ENCODE assay signal across 12 cellular contexts in genomic region chr7:2729043-2729892, GRCh38. TPM values are rescaled to one million over a fixed set of nuclear protein-coding genes. Genes with fewer than 3 reads are reported as not detected.
A peak's percentile ranks its signal among the peaks of the same experiment; 100 is the strongest.
DNase-seq lines count a peak whose midpoint lies in the region; ATAC-seq and TF ChIP-seq lines count a peak whose summit lies in the region.
"Had no signal": no experiment of that assay in that cellular context is flagged by ENCODE, and none has a peak within 500 bp of the region (broad histone marks: within the 10 kb centered on the region; RNA-seq: fewer than 3 reads in every experiment).

No MANE protein-coding gene starts in this region.

- TF ChIP-seq CTCF in left ventricle myocardium inferior (IDR thresholded peaks at IDR 0.05; ENCODE audit: borderline replicate concordance) (no peak), osteocyte (IDR thresholded peaks at IDR 0.05) (no peak), vagina (IDR thresholded peaks at IDR 0.05) (no peak)

- peaks cover 56% of the 10 kb centered on the region for H3K36me3 ChIP-seq in left ventricle myocardium inferior
- peaks cover 0 to 19% of the 10 kb centered on the region in 2 donors for H3K36me3 ChIP-seq in vagina

- peaks cover 21% of the 10 kb centered on the region for H3K4me1 Mint-ChIP-seq in activated T-cell treated with anti-CD3 and anti-CD28 coated beads, Interleukin-2, amount 50 U/mL, for 24 hours (ENCODE audit: low read depth)
- peaks cover 30% of the 10 kb centered on the region for H3K4me1 Mint-ChIP-seq in activated T-cell treated with anti-CD3 and anti-CD28 coated beads, Interleukin-2, amount 50 U/mL, for 72 hours (ENCODE audit: low read depth)
- peaks cover 13% of the 10 kb centered on the region for H3K4me1 Mint-ChIP-seq in osteocyte (ENCODE audit: unreplicated experiment)
- peaks cover 8% of the 10 kb centered on the region for H3K4me1 Mint-ChIP-seq in activated naive CD4-positive, alpha-beta T cell treated with anti-CD3 and anti-CD28 coated beads for 36 hours (ENCODE audit: low read depth)

- intact Hi-C loops in left ventricle myocardium inferior (cut with micrococcal nuclease), result no loop called here
- intact Hi-C loops in vagina (cut with DNase I), result no loop called here
- intact Hi-C loops in activated naive CD4-positive, alpha-beta T cell treated with anti-CD3 and anti-CD28 coated beads for 36 hours (cut with micrococcal nuclease), result loop anchor here (10.0 kb wide), 1 partner anchor 426 kb away; no protein-coding TSS in a partner anchor

- H3K4me1 ChIP-seq in left ventricle myocardium inferior (peaks cover 44% of the 10 kb centered on the region), vagina (peaks cover 17% of the 10 kb centered on the region)
- H3K4me1 ChIP-seq: A549 had no signal

- peak; percentile 16 for DNase-seq in activated T-cell treated with anti-CD3 and anti-CD28 coated beads, Interleukin-2, amount 50 U/mL, for 24 hours
- DNase-seq in activated T-cell treated with anti-CD3 and anti-CD28 coated beads, Interleukin-2, amount 50 U/mL, for 72 hours, result no peak
- DNase-seq in left ventricle myocardium inferior (no peak), osteocyte (ENCODE audit: extremely low spot score, unreplicated experiment) (no peak), vagina (ENCODE audit: extremely low spot score in 2 of 2) (no peak), NCI-H1048 (lab: John Stamatoyannopoulos, UW) (no peak), putamen (ENCODE audit: low spot score) (no peak)
- no peak for DNase-seq in activated naive CD4-positive, alpha-beta T cell treated with anti-CD3 and anti-CD28 coated beads for 36 hours
- DNase-seq: activated T-cell treated with anti-CD3 and anti-CD28 coated beads for 4 hours, cortex of kidney had no signal

- CTCF ChIA-PET in activated naive CD4-positive, alpha-beta T cell treated with anti-CD3 and anti-CD28 coated beads for 36 hours (lab: Charles Lee), result interaction anchor here (1.4 kb wide), 1 partner anchor 10 kb away, joined by 3 read pairs; no protein-coding TSS in a partner anchor

- H3K9me3 ChIP-seq in left ventricle myocardium inferior (replicated peaks) (peaks cover 9% of the 10 kb centered on the region), vagina (no peaks in the 10 kb centered on the region)
- H3K9me3 ChIP-seq: A549 had no signal

- H3K27ac Mint-ChIP-seq in activated T-cell treated with anti-CD3 and anti-CD28 coated beads, Interleukin-2, amount 50 U/mL, for 24 hours, result no peak overlapping the region
- no peak overlapping the region for H3K27ac Mint-ChIP-seq in activated T-cell treated with anti-CD3 and anti-CD28 coated beads, Interleukin-2, amount 50 U/mL, for 72 hours
- H3K27ac Mint-ChIP-seq in osteocyte (ENCODE audit: unreplicated experiment), result peak overlapping the region; percentile 23
- no peak overlapping the region for H3K27ac Mint-ChIP-seq in activated naive CD4-positive, alpha-beta T cell treated with anti-CD3 and anti-CD28 coated beads for 36 hours
- H3K27ac Mint-ChIP-seq: stimulated activated naive CD8-positive, alpha-beta T cell treated with anti-CD3 and anti-CD28 coated beads, Interleukin-15, Interleukin-2, amounts not matched to agents 100 ng/mL and 50 ng/mL, for 24 hours had no signal

- H3K27me3 ChIP-seq in left ventricle myocardium inferior (ENCODE audit: low read depth) (no peaks in the 10 kb centered on the region), vagina (no peaks in the 10 kb centered on the region)

- no peak overlapping the region for H3K4me3 Mint-ChIP-seq in activated T-cell treated with anti-CD3 and anti-CD28 coated beads, Interleukin-2, amount 50 U/mL, for 24 hours
- no peak overlapping the region for H3K4me3 Mint-ChIP-seq in activated T-cell treated with anti-CD3 and anti-CD28 coated beads, Interleukin-2, amount 50 U/mL, for 72 hours
- no peak overlapping the region for H3K4me3 Mint-ChIP-seq in osteocyte (ENCODE audit: unreplicated experiment)
- H3K4me3 Mint-ChIP-seq in activated naive CD4-positive, alpha-beta T cell treated with anti-CD3 and anti-CD28 coated beads for 36 hours, result no peak overlapping the region
- H3K4me3 Mint-ChIP-seq: stimulated activated naive CD8-positive, alpha-beta T cell treated with anti-CD3 and anti-CD28 coated beads, Interleukin-15, Interleukin-2, amounts not matched to agents 100 ng/mL and 50 ng/mL, for 24 hours had no signal

- H3K27me3 Mint-ChIP-seq in activated T-cell treated with anti-CD3 and anti-CD28 coated beads, Interleukin-2, amount 50 U/mL, for 24 hours, result no peaks in the 10 kb centered on the region
- no peaks in the 10 kb centered on the region for H3K27me3 Mint-ChIP-seq in activated T-cell treated with anti-CD3 and anti-CD28 coated beads, Interleukin-2, amount 50 U/mL, for 72 hours (ENCODE audit: low read depth)
- H3K27me3 Mint-ChIP-seq in osteocyte (ENCODE audit: unreplicated experiment), result no peaks in the 10 kb centered on the region
- H3K27me3 Mint-ChIP-seq in activated naive CD4-positive, alpha-beta T cell treated with anti-CD3 and anti-CD28 coated beads for 36 hours (ENCODE audit: low read depth), result no peaks in the 10 kb centered on the region
- H3K27me3 Mint-ChIP-seq: stimulated activated naive CD8-positive, alpha-beta T cell treated with anti-CD3 and anti-CD28 coated beads, Interleukin-15, Interleukin-2, amounts not matched to agents 100 ng/mL and 50 ng/mL, for 24 hours had no signal

- H3K4me3 ChIP-seq in left ventricle myocardium inferior (peak overlapping the region; percentile 9), vagina (no peak overlapping the region)
- H3K4me3 ChIP-seq: A549 had no signal

- no peak for TF ChIP-seq POLR2A in vagina (IDR thresholded peaks at IDR 0.05)

- H3K27ac ChIP-seq in left ventricle myocardium inferior (replicated peaks) (peak overlapping the region; percentile 52), vagina (peak overlapping the region; percentile 44)
- H3K27ac ChIP-seq: A549 had no signal

- no peak for ATAC-seq in activated T-cell treated with anti-CD3 and anti-CD28 coated beads, Interleukin-2, amount 50 U/mL, for 72 hours (replicated peaks in 1 of 2)
- ATAC-seq: A549 had no signal

- H3K9me3 Mint-ChIP-seq in activated T-cell treated with anti-CD3 and anti-CD28 coated beads, Interleukin-2, amount 50 U/mL, for 24 hours, result no peaks in the 10 kb centered on the region
- H3K9me3 Mint-ChIP-seq in activated T-cell treated with anti-CD3 and anti-CD28 coated beads, Interleukin-2, amount 50 U/mL, for 72 hours, result no peaks in the 10 kb centered on the region
- H3K9me3 Mint-ChIP-seq in osteocyte (ENCODE audit: unreplicated experiment), result no peaks in the 10 kb centered on the region
- H3K9me3 Mint-ChIP-seq in activated naive CD4-positive, alpha-beta T cell treated with anti-CD3 and anti-CD28 coated beads for 36 hours, result no peaks in the 10 kb centered on the region
- H3K9me3 Mint-ChIP-seq: stimulated activated naive CD8-positive, alpha-beta T cell treated with anti-CD3 and anti-CD28 coated beads, Interleukin-15, Interleukin-2, amounts not matched to agents 100 ng/mL and 50 ng/mL, for 24 hours had no signal

- peaks cover 54% of the 10 kb centered on the region for H3K36me3 Mint-ChIP-seq in activated T-cell treated with anti-CD3 and anti-CD28 coated beads, Interleukin-2, amount 50 U/mL, for 24 hours (ENCODE audit: low read depth)
- H3K36me3 Mint-ChIP-seq in activated T-cell treated with anti-CD3 and anti-CD28 coated beads, Interleukin-2, amount 50 U/mL, for 72 hours (ENCODE audit: insufficient read depth in 2 of 2), result peaks cover 2 to 11% of the 10 kb centered on the region in 2 donors
- H3K36me3 Mint-ChIP-seq in osteocyte (ENCODE audit: unreplicated experiment), result peaks cover 46% of the 10 kb centered on the region
- H3K36me3 Mint-ChIP-seq in activated naive CD4-positive, alpha-beta T cell treated with anti-CD3 and anti-CD28 coated beads for 36 hours (ENCODE audit: low read depth), result peaks cover 3% of the 10 kb centered on the region

RNA-seq across cellular contexts. Expression of gene AMZ1, which starts 41.3 kb away (rescaled TPM):
- 1 to 10 TPM in 1 of 2 donors, under 1 TPM in 1; 0.34 to 1.3 TPM for total RNA-seq in activated T-cell treated with anti-CD3 and anti-CD28 coated beads, Interleukin-2, amount 50 U/mL, for 72 hours
- total RNA-seq in left ventricle myocardium inferior (0.11 TPM), osteocyte (5.8 and 6.6 TPM in 2 replicates), vagina (1.2 TPM)
- total RNA-seq in activated naive CD4-positive, alpha-beta T cell treated with anti-CD3 and anti-CD28 coated beads for 36 hours, result under 1 TPM; 0.36 to 0.47 TPM
